Comparison of ENCODE assay signal across 24 cellular contexts in the genomic region with DNA sequence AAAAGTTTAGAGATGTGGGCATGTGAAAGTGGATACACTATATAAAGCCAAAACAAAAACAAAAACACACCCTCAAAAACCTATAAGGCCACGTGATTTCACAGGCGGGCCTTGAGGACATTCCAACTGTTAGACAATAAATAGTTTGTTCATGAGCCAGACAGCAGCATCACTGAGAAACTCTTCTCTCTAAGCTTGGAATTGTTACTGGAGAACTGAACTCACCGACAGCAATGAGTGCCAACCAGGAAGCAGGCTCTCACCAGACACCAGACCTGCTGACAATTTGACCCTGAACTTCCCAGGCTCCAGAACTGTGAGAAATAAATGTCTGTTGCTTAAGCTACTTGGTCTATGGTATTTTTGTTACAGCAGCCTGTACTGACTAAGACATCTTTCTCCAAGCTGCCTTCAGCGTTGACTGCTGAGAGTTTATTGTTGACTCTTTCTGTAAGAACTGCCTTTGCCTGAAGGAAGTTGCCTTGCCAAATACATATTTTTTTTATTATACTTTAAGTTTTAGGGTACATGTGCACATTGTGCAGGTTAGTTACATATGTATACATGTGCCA.
"Had no signal": no experiment of that assay in that cellular context is flagged by ENCODE, and none has a peak within 500 bp of the region (broad histone marks: within the 10 kb centered on the region; RNA-seq: fewer than 3 reads in every experiment).

No MANE protein-coding gene starts in this region.

- H3K4me1 Mint-ChIP-seq: central memory CD8-positive, alpha-beta T cell; natural killer cell had no signal

- H3K4me3 Mint-ChIP-seq: activated naive CD8-positive, alpha-beta T cell; activated T-cell treated with anti-CD3 and anti-CD28 coated beads, Interleukin-2, amount 50 U/mL, for 4 hours; central memory CD8-positive, alpha-beta T cell; natural killer cell; WTC11 had no signal

- DNase-seq: activated CD8-positive, alpha-beta memory T cell treated with anti-CD3 and anti-CD28 coated beads for 24 hours; activated CD8-positive, alpha-beta memory T cell treated with anti-CD3 and anti-CD28 coated beads, Interleukin-2, amount 50 U/mL, for 48 hours; activated naive CD4-positive, alpha-beta T cell; activated T-cell treated with anti-CD3 and anti-CD28 coated beads, Interleukin-2, amount 50 U/mL, for 4 hours; adrenal gland; effector memory CD4-positive, alpha-beta T cell; left lung; natural killer cell; retina; spleen; stimulated activated CD4-positive, alpha-beta T cell treated with anti-CD3 and anti-CD28 coated beads, Interleukin-4, amount 100 ng/mL, for 1 hour; stimulated activated naive CD4-positive, alpha-beta T cell; T-helper 9 cell; testis; trophoblast cell; uterus had no signal

- H3K9me3 Mint-ChIP-seq: activated T-cell treated with anti-CD3 and anti-CD28 coated beads, Interleukin-2, amount 50 U/mL, for 4 hours; activated T-helper 2 cell treated with anti-CD3 and anti-CD28 coated beads, Interferon-gamma antibody, Interleukin-2, Interleukin-4, amounts not matched to agents 10 μg/mL and 5 μg/mL and 100 μg/mL, durations not matched to agents 14 hours and 24 hours and 36 hours; central memory CD8-positive, alpha-beta T cell; natural killer cell; WTC11 had no signal

- H3K36me3 Mint-ChIP-seq: activated naive CD8-positive, alpha-beta T cell; natural killer cell; WTC11 had no signal

- H3K27me3 ChIP-seq: adrenal gland, ascending aorta, left lung, spleen, testis, uterus had no signal

- H3K4me3 ChIP-seq: adrenal gland, ascending aorta, left lung, lung, spleen, testis, uterus had no signal

- H3K9me3 ChIP-seq: adrenal gland, ascending aorta, left lung, spleen, testis, uterus had no signal

- H3K27me3 Mint-ChIP-seq: activated naive CD8-positive, alpha-beta T cell; progenitor cell of endocrine pancreas had no signal

- ATAC-seq: activated T-cell treated with anti-CD3 and anti-CD28 coated beads, Interleukin-2, amount 50 U/mL, for 4 hours; esophagus mucosa; left lung; natural killer cell; WTC11 had no signal

- H3K36me3 ChIP-seq: adrenal gland, ascending aorta, left lung, spleen, uterus had no signal

- H3K27ac Mint-ChIP-seq: activated naive CD8-positive, alpha-beta T cell; activated T-helper 2 cell treated with anti-CD3 and anti-CD28 coated beads, Interferon-gamma antibody, Interleukin-2, Interleukin-4, amounts not matched to agents 10 μg/mL and 5 μg/mL and 100 μg/mL, durations not matched to agents 14 hours and 24 hours and 36 hours; natural killer cell; progenitor cell of endocrine pancreas; WTC11 had no signal

- H3K4me1 ChIP-seq: adrenal gland, ascending aorta, left lung, spleen, testis, uterus had no signal

- H3K27ac ChIP-seq: adrenal gland, ascending aorta, left lung, spleen, testis, uterus had no signal
